In the genomic region with DNA sequence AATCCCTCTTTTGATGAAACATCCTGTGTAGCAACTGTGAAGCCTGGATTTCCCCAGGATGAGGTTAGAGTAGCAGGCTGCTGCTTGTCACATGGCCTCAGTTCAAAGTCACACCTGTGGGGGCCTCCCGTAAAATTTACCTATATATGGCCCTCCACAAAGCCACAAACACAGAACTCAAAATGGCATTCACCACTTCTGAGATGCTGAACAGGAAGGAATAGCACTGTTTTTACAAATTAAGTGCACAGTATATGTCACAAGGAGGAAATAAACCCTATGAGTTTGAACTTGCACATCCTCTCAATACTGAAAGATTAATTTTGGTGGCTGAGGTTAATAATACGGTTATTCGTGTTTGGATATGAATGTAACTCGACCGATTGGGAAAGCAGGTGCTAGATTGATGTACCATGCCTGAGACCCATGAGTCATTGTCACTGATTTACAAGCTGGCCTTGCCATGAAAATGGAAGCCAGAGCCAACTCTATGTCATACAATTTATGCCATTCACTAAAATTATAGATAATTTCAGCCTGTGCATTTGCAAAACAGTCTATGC, we compare ENCODE assay signal across 8 cellular contexts.
A peak's percentile ranks its signal among the peaks of the same experiment; 100 is the strongest.
DNase-seq lines count a peak whose midpoint lies in the region; ATAC-seq and TF ChIP-seq lines count a peak whose summit lies in the region.

No MANE protein-coding gene starts in this region.

- no peaks in the 10 kb centered on the region for H3K27me3 ChIP-seq in body of pancreas

- TF ChIP-seq CTCF in body of pancreas (IDR thresholded peaks at IDR 0.05): no peak

- intact Hi-C loops in body of pancreas (cut with DNase I): no loop called here

- H3K27ac ChIP-seq in body of pancreas: peak overlapping the region; percentile 40 to 88 (median 82)

- H3K4me3 Mint-ChIP-seq in T-helper 1 cell treated with Interleukin-12 subunit alpha and Interleukin-12 subunit beta and Interleukin-4 antibody, amounts not matched to agents 30 μg/mL and 1 μg/mL, for 36 hours: peak overlapping the region; percentile 64

- no peak for TF ChIP-seq POLR2A in body of pancreas (IDR thresholded peaks at IDR 0.05)

- DNase-seq in body of pancreas (peak in 3 of 4 donors; percentile 27 to 55 (median 34)), dedifferentiated amniotic fluid mesenchymal stem cell (ENCODE audit: extremely low spot score) (no peak), SW 1271 (lab: John Stamatoyannopoulos, UW) (no peak), NCI-H128 (lab: John Stamatoyannopoulos, UW; ENCODE audit: unreplicated experiment) (no peak)
- DNase-seq in stimulated activated CD8-positive, alpha-beta memory T cell treated with anti-CD3 and anti-CD28 coated beads, Interleukin-15, amount 100 ng/mL, for 1 hour (ENCODE audit: low read depth): peak; percentile 15

- H3K27me3 Mint-ChIP-seq in T-helper 1 cell treated with Interleukin-12 subunit alpha and Interleukin-12 subunit beta and Interleukin-4 antibody, amounts not matched to agents 30 μg/mL and 1 μg/mL, for 36 hours (ENCODE audit: low read depth): no peaks in the 10 kb centered on the region

- WGBS in body of pancreas, 2 donors: 13% methylated on average over 5 of the region's 5 CpGs

- peak overlapping the region; percentile 92 for H3K27ac Mint-ChIP-seq in T-helper 1 cell treated with Interleukin-12 subunit alpha and Interleukin-12 subunit beta and Interleukin-4 antibody, amounts not matched to agents 30 μg/mL and 1 μg/mL, for 36 hours

- no peaks in the 10 kb centered on the region for H3K9me3 Mint-ChIP-seq in T-helper 1 cell treated with Interleukin-12 subunit alpha and Interleukin-12 subunit beta and Interleukin-4 antibody, amounts not matched to agents 30 μg/mL and 1 μg/mL, for 36 hours

- peaks cover 52% of the 10 kb centered on the region for H3K4me1 Mint-ChIP-seq in T-helper 1 cell treated with Interleukin-12 subunit alpha and Interleukin-12 subunit beta and Interleukin-4 antibody, amounts not matched to agents 30 μg/mL and 1 μg/mL, for 36 hours (ENCODE audit: low read depth)

- H3K9me3 ChIP-seq in body of pancreas: no peaks in the 10 kb centered on the region

- H3K36me3 ChIP-seq in body of pancreas (replicated peaks in 1 of 2; ENCODE audit: insufficient read depth in 1 of 2, low read depth in 2 of 2): no peaks in the 10 kb centered on the region

- peaks cover 9% of the 10 kb centered on the region for H3K36me3 Mint-ChIP-seq in T-helper 1 cell treated with Interleukin-12 subunit alpha and Interleukin-12 subunit beta and Interleukin-4 antibody, amounts not matched to agents 30 μg/mL and 1 μg/mL, for 36 hours (ENCODE audit: low read depth)

- peaks cover 80% of the 10 kb centered on the region for H3K4me1 ChIP-seq in body of pancreas

- H3K4me3 ChIP-seq in body of pancreas: no peak overlapping the region

- ATAC-seq in GM18498 (IDR thresholded peaks at IDR 0.05; ENCODE audit: unreplicated experiment): peak; percentile 91
- peak; percentile 96 for ATAC-seq in HG02759 (IDR thresholded peaks at IDR 0.05; ENCODE audit: unreplicated experiment)
- ATAC-seq in body of pancreas: peak; percentile 33

Comparison
In these comparisons a context has a peak if more than half of its experiments do, and no peak if none do; other contexts are left out.
1. ATAC-seq: peak in every context shown above with its lines; median percentile 96 in HG02759; 91 in GM18498; 33 in body of pancreas.
2. DNase-seq: peak in body of pancreas (3 of 4) and stimulated activated CD8-positive, alpha-beta memory T cell treated with anti-CD3 and anti-CD28 coated beads, Interleukin-15, amount 100 ng/mL, for 1 hour (single experiment); none in dedifferentiated amniotic fluid mesenchymal stem cell (single experiment), SW 1271 (0 of 2) and NCI-H128 (single experiment).